In genomic region chr17:49676276-49676868, GRCh38 we compare ENCODE assay signal across 8 cellular contexts. TPM values are rescaled to one million over a fixed set of nuclear protein-coding genes. Genes with fewer than 3 reads are reported as not detected.
A peak's percentile ranks its signal among the peaks of the same experiment; 100 is the strongest.
DNase-seq lines count a peak whose midpoint lies in the region; ATAC-seq, FAIRE-seq and TF ChIP-seq lines count a peak whose summit lies in the region.

No MANE protein-coding gene starts in this region.

- no peaks in the 10 kb centered on the region for H3K9me3 ChIP-seq in Peyer's patch

- H3K27ac ChIP-seq in Peyer's patch: peak overlapping the region; percentile 88 to 100 (median 98)

- peak overlapping the region; percentile 78 for H3K4me3 ChIP-seq in AG04449 (ENCODE audit: low read depth, low read length)
- peak overlapping the region; percentile 50 to 90 (median 70) for H3K4me3 ChIP-seq in Peyer's patch

- peaks cover 0 to 38% (median 13%) of the 10 kb centered on the region in 4 donors for H3K4me1 ChIP-seq in Peyer's patch

- no peaks in the 10 kb centered on the region for H3K36me3 Mint-ChIP-seq in natural killer cell

- FAIRE-seq in GM18507 (lab: Jason Lieb, UNC): peak; percentile 90

- intact Hi-C loops in natural killer cell (cut with micrococcal nuclease): loop anchor here (2.0 kb wide), 1 partner anchor 62 kb away; no protein-coding TSS in a partner anchor

- POLR2A ChIA-PET in AG04449 (lab: Yijun Ruan, JAX): interaction anchor here (0.7 kb wide), 1 partner anchor 30 kb away, joined by 3 read pairs; no protein-coding TSS in a partner anchor

- peaks cover 0 to 2% of the 10 kb centered on the region in 2 donors for H3K27me3 Mint-ChIP-seq in natural killer cell (ENCODE audit: low read depth in 2 of 2)

- H3K36me3 ChIP-seq in Peyer's patch: peaks cover 0 to 14% (median 0%) of the 10 kb centered on the region in 3 donors

- TF ChIP-seq CTCF in AG04449 (IDR thresholded peaks at IDR 0.05; ENCODE audit: insufficient read depth, low read length, missing control alignments) (no peak), Peyer's patch (IDR thresholded peaks at IDR 0.05) (no peak), natural killer cell (IDR thresholded peaks at IDR 0.05) (no peak)

- H3K27me3 ChIP-seq in Peyer's patch: no peaks in the 10 kb centered on the region

- peak overlapping the region; percentile 97 for H3K4me3 Mint-ChIP-seq in natural killer cell

- ATAC-seq in HG02938 (IDR thresholded peaks at IDR 0.05; ENCODE audit: unreplicated experiment): peak; percentile 67
- ATAC-seq in natural killer cell: peak in 1 of 3 donors; percentile 16

- H3K4me1 Mint-ChIP-seq in natural killer cell: peaks cover 54 to 56% of the 10 kb centered on the region in 2 donors

- CTCF ChIA-PET in AG04449 (lab: Yijun Ruan, JAX): interaction anchor here (0.7 to 1.8 kb wide), 7 partner anchors 14 to 109 kb away, joined by 3 to 5 read pairs (median 4); no protein-coding TSS in a partner anchor

- H3K27ac Mint-ChIP-seq in natural killer cell: peak overlapping the region; percentile 97 to 98

- TF ChIP-seq POLR2A in Peyer's patch (IDR thresholded peaks at IDR 0.05): no peak

- DNase-seq in AG04449 (ENCODE audit: low read depth, low spot score) (no peak), GM18507 (ENCODE audit: extremely low spot score, insufficient read length, low read depth) (peak; percentile 49), Peyer's patch (peak in 1 of 3 donors; percentile 54), dermis blood vessel endothelial cell (peak; percentile 70), natural killer cell (no peak), NCI-H187 (lab: John Stamatoyannopoulos, UW) (no peak), NCI-H146 treated with DMSO at 0.1 percent for 48 hours (lab: John Stamatoyannopoulos, UW; ENCODE audit: unreplicated experiment) (no peak)

- H3K9me3 Mint-ChIP-seq in natural killer cell: no peaks in the 10 kb centered on the region

RNA-seq across cellular contexts. Expression of gene SPOP, which starts 1.5 kb away (rescaled TPM):
- 10 to 100 TPM; 72.2 to 81.3 (median 74.7) TPM for total RNA-seq in Peyer's patch
- 127 and 144 TPM in 2 replicates for total RNA-seq in dermis blood vessel endothelial cell
- 10 to 100 TPM; 45.4 to 56.5 (median 54.7) TPM for total RNA-seq in natural killer cell

RNA-seq across cellular contexts. Expression of gene SLC35B1, which starts 31.4 kb away (rescaled TPM):
- total RNA-seq in Peyer's patch (100 to 1,000 TPM in 1 of 4 donors, 10 to 100 TPM in 3; 42.1 to 115 (median 78.2) TPM), dermis blood vessel endothelial cell (56.9 and 58.9 TPM in 2 replicates), natural killer cell (100 to 1,000 TPM in 1 of 3 donors, 10 to 100 TPM in 2; 74.0 to 121 (median 90.2) TPM)

Comparison
In these comparisons a context has a peak if more than half of its experiments do, and no peak if none do; other contexts are left out.
1. DNase-seq: peak in GM18507 (single experiment) and dermis blood vessel endothelial cell (single experiment); none in AG04449 (single experiment), natural killer cell (single experiment), NCI-H187 (0 of 2) and NCI-H146 treated with DMSO at 0.1 percent for 48 hours (single experiment).